20 cellular contexts compared by ENCODE assay signal in genomic region chr20:16968099-16968498, GRCh38.
"Had no signal": no experiment of that assay in that cellular context is flagged by ENCODE, and none has a peak within 500 bp of the region (broad histone marks: within the 10 kb centered on the region; RNA-seq: fewer than 3 reads in every experiment).

No MANE protein-coding gene starts in this region.

- ATAC-seq: SK-N-SH treated with all-trans-retinoic acid at 6 μM for 48 hours had no signal

- H3K27ac ChIP-seq: KMS-11 had no signal

- DNase-seq: IMR-90, Kasumi-1, MM.1S, NCI-H1092 treated with DMSO at 0.1 percent for 48 hours, NCI-H1436, NCI-H187, NCI-H2029, NCI-H2081 treated with DMSO at 0.1 percent for 48 hours, NCI-H2171, NCI-H226, NCI-H446, NCI-H510A, NCI-H524 treated with DMSO at 0.1 percent for 48 hours, NCI-H69, NCI-H774, Right ventricle myocardium superior, RPMI8226, SIG-M5 had no signal

- H3K4me2 ChIP-seq: KMS-11 had no signal
